9 cellular contexts compared by ENCODE assay signal in the genomic region with DNA sequence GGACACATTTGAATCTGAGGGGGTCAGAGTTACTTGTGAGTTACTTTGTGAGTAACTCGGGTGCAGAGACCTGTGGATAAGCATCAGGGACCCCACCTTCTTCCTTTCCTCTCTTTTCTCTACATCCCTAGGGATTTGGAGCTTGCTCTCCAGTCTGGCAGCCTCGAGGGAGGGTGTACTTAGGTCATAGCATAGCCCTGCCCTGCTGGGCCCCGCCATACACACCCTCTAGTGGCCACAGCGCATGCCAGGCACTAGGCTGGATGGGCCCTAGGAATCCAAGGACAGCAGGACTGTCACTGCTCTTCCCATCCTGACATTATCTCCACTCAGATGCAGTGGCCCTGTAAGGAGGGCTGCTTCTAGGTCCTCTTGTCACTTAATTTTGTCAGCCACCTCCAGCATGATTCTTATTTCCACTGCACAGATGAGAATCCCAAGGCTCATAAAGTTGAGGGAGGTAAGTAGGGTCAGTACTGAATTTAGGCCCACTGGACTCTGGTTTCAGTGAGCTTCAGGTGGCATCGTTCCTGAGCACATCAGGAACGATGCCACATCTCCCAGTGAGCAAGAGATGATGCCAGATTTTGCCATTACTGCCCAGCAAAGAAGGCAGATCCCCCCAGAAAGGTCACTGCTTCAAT. TPM values are rescaled to one million over a fixed set of nuclear protein-coding genes. Genes with fewer than 3 reads are reported as not detected.
DNase-seq lines count a peak whose midpoint lies in the region; ATAC-seq, FAIRE-seq and TF ChIP-seq lines count a peak whose summit lies in the region.
"Had no signal": no experiment of that assay in that cellular context is flagged by ENCODE, and none has a peak within 500 bp of the region (broad histone marks: within the 10 kb centered on the region; RNA-seq: fewer than 3 reads in every experiment).

No MANE protein-coding gene starts in this region.

- H3K9me3 ChIP-seq in A673 (ENCODE audit: low read depth, low read length, poor library complexity, severe bottlenecking), result no peaks in the 10 kb centered on the region
- no peaks in the 10 kb centered on the region for H3K9me3 ChIP-seq in body of pancreas
- H3K9me3 ChIP-seq in keratinocyte (ENCODE audit: control insufficient read depth, low read depth, low read length), result no peaks in the 10 kb centered on the region
- no peaks in the 10 kb centered on the region for H3K9me3 ChIP-seq in upper lobe of right lung

- BruUV-seq in A673 (replicated peaks; lab: Mats Ljungman, UMichigan), result no TSS peak

- TF ChIP-seq CTCF in A673 (conservative IDR thresholded peaks at IDR 0.05; ENCODE audit: low read depth, low read length) (peak; percentile 67), GM10248 (IDR thresholded peaks at IDR 0.05; ENCODE audit: control extremely low read depth, extremely low read depth, low read depth, missing control alignments) (peak; percentile 52), body of pancreas (IDR thresholded peaks at IDR 0.05) (peak; percentile 60 to 76 (median 65)), keratinocyte (optimal IDR thresholded peaks at IDR 0.05 in 1 of 3, IDR thresholded peaks at IDR 0.05 in 1 of 3, conservative IDR thresholded peaks at IDR 0.05 in 1 of 3; ENCODE audit: extremely low read depth in 1 of 3, insufficient read depth in 2 of 3, low read length in 3 of 3) (peak; percentile 74 to 94 (median 88)), upper lobe of right lung (IDR thresholded peaks at IDR 0.05) (peak; percentile 80)

- H3K4me1 ChIP-seq in A673 (ENCODE audit: insufficient read depth, low read length, poor library complexity, severe bottlenecking) (peaks cover 12% of the 10 kb centered on the region), body of pancreas (peaks cover 16% of the 10 kb centered on the region), keratinocyte (ENCODE audit: control insufficient read depth, extremely low read depth, insufficient read depth, low read length) (peaks cover 17% of the 10 kb centered on the region), upper lobe of right lung (peaks cover 15% of the 10 kb centered on the region)

- CTCF ChIA-PET in A673 (lab: Charles Lee), result interaction anchor here (1.0 kb wide), 1 partner anchor 79 kb away, joined by 6 read pairs; no protein-coding TSS in a partner anchor
- CTCF ChIA-PET in GM10248 (lab: Yijun Ruan, JAX), result interaction anchor here (1.0 to 1.5 kb wide), 2 partner anchors 9 to 79 kb away, joined by 3 to 4 read pairs; no protein-coding TSS in a partner anchor

- no peaks in the 10 kb centered on the region for H3K36me3 ChIP-seq in A673 (ENCODE audit: insufficient read depth, low read length, poor library complexity, severe bottlenecking)
- H3K36me3 ChIP-seq in body of pancreas (replicated peaks in 1 of 2; ENCODE audit: insufficient read depth in 1 of 2, low read depth in 2 of 2), result no peaks in the 10 kb centered on the region
- H3K36me3 ChIP-seq in keratinocyte (ENCODE audit: control insufficient read depth in 2 of 2, extremely low read depth in 1 of 2, insufficient read depth in 2 of 2, low read length in 2 of 2), result no peaks in the 10 kb centered on the region
- H3K36me3 ChIP-seq in upper lobe of right lung, result no peaks in the 10 kb centered on the region

- H3K4me3 ChIP-seq in A673 (ENCODE audit: low read depth, low read length, poor library complexity, severe bottlenecking), result no peak overlapping the region
- no peak overlapping the region for H3K4me3 ChIP-seq in body of pancreas
- no peak overlapping the region for H3K4me3 ChIP-seq in keratinocyte (ENCODE audit: control insufficient read depth in 2 of 3, extremely low read depth in 1 of 3, insufficient read depth in 2 of 3, low read depth in 1 of 3, low read length in 3 of 3)
- H3K4me3 ChIP-seq in upper lobe of right lung, result no peak overlapping the region

- H3K9ac ChIP-seq in keratinocyte (ENCODE audit: control insufficient read depth, extremely low read depth, insufficient read depth, low read length), result no peak overlapping the region

- ATAC-seq in body of pancreas, result no peak
- ATAC-seq in upper lobe of right lung, result peak; percentile 45
- no peak for ATAC-seq in GM21528 (IDR thresholded peaks at IDR 0.05; ENCODE audit: low FRiP score, unreplicated experiment)

- no peak overlapping the region for H3K4me2 ChIP-seq in keratinocyte (ENCODE audit: control insufficient read depth, extremely low read depth, insufficient read depth, low read depth, low read length)

- dilution Hi-C loops in keratinocyte (cut with MboI; ENCODE audit: extremely low pct_ligation_motif_present, low sequenced_read_pairs), result no loop called here

- FAIRE-seq in keratinocyte (lab: Jason Lieb, UNC), result no peak

- no peak overlapping the region for H3K27ac ChIP-seq in A673 (ENCODE audit: low read depth, low read length, poor library complexity, severe bottlenecking)
- H3K27ac ChIP-seq in body of pancreas, result no peak overlapping the region
- no peak overlapping the region for H3K27ac ChIP-seq in keratinocyte (ENCODE audit: control insufficient read depth, insufficient read depth, low read length)
- no peak overlapping the region for H3K27ac ChIP-seq in upper lobe of right lung
- H3K27ac ChIP-seq: epithelial cell of prostate had no signal

- TF ChIP-seq POLR2A in body of pancreas (IDR thresholded peaks at IDR 0.05), result no peak

- no peaks in the 10 kb centered on the region for H4K20me1 ChIP-seq in keratinocyte (ENCODE audit: control insufficient read depth, extremely low read depth, insufficient read depth, low read length)

- intact Hi-C loops in A673 (cut with micrococcal nuclease; ENCODE audit: unreplicated experiment), result no loop called here
- intact Hi-C loops in body of pancreas (cut with DNase I), result loop anchor here (5.0 kb wide), 1 partner anchor 79 kb away; no protein-coding TSS in a partner anchor
- intact Hi-C loops in upper lobe of right lung (cut with DNase I), result no loop called here

- POLR2A ChIA-PET in A673 (lab: Charles Lee; ENCODE audit: low non-redundant PET), result no interaction called here
- POLR2A ChIA-PET in GM10248 (lab: Yijun Ruan, JAX), result no interaction called here

- DNase-seq in A673 (ENCODE audit: low spot score), result peak; percentile 84
- no peak for DNase-seq in GM10248 (ENCODE audit: extremely low spot score)
- peak; percentile 31 for DNase-seq in NCI-H510A (lab: John Stamatoyannopoulos, UW)
- peak; percentile 65 to 76 (median 72) for DNase-seq in body of pancreas
- DNase-seq in keratinocyte (ENCODE audit: low read depth, low spot score), result no peak
- DNase-seq in upper lobe of right lung, result peak; percentile 84
- DNase-seq in stimulated activated CD4-positive, alpha-beta T cell treated with anti-CD3 and anti-CD28 coated beads, Interleukin-12 subunit alpha, Interleukin-12 subunit beta, amount 100 ng/mL, for 4 hours, result no peak

- H3K27me3 ChIP-seq in A673 (replicated peaks; ENCODE audit: insufficient read depth, low read depth, low read length, poor library complexity) (no peaks in the 10 kb centered on the region), body of pancreas (no peaks in the 10 kb centered on the region), keratinocyte (ENCODE audit: control insufficient read depth, extremely low read depth, insufficient read depth, low read length) (peaks cover 11% of the 10 kb centered on the region), upper lobe of right lung (no peaks in the 10 kb centered on the region)

- no peaks in the 10 kb centered on the region for H3K9me1 ChIP-seq in keratinocyte (ENCODE audit: control insufficient read depth, extremely low read depth, insufficient read depth, low read length)

- no peaks in the 10 kb centered on the region for H3K79me2 ChIP-seq in keratinocyte (ENCODE audit: control insufficient read depth, insufficient read depth, low read length)

- no peak overlapping the region for H2AFZ ChIP-seq in keratinocyte (ENCODE audit: control insufficient read depth, low read length)

- WGBS in body of pancreas, 2 donors, result 22 to 27% methylated on average over 5 to 6 of the region's 6 CpGs

RNA-seq across cellular contexts. Expression of a gene that starts 3.6 kb away (rescaled TPM):
- total RNA-seq in A673 (2021) (50.1 and 63.9 TPM in 2 replicates), body of pancreas (10 to 100 TPM; 14.0 to 25.4 TPM), upper lobe of right lung (167 TPM)
- polyA plus RNA-seq in keratinocyte, result 0.01 to 0.04 TPM (median 0.03 TPM) in 3 replicates
- polyA plus RNA-seq in keratinocyte (2011; ENCODE audit: low read depth), result not detected
- not detected in 2 replicates for polyA plus RNA-seq in keratinocyte (2011; cell fraction: cytosol; rRNA removed)
- polyA plus RNA-seq in keratinocyte (2011; cell fraction: nucleus; rRNA removed), result 0.06 and 0.07 TPM in 2 replicates
- 0.02 and 0.04 TPM in 2 replicates for polyA plus RNA-seq in keratinocyte (2012; ENCODE audit: low replicate concordance)
- 0.03 TPM in 1 of 3 replicates, not detected in the others for polyA minus RNA-seq in keratinocyte
- polyA minus RNA-seq in keratinocyte (2011; cell fraction: cytosol; rRNA and poly(A)+ RNA removed), result 3.8 TPM
- 0.32 and 0.54 TPM in 2 replicates for polyA minus RNA-seq in keratinocyte (2011; cell fraction: nucleus; rRNA and poly(A)+ RNA removed)

Comparison
In these comparisons a context has a peak if more than half of its experiments do, and no peak if none do; other contexts are left out.
1. DNase-seq: peak in A673 (single experiment), NCI-H510A (single experiment), body of pancreas (4 of 4) and upper lobe of right lung (single experiment); none in GM10248 (single experiment), keratinocyte (single experiment) and stimulated activated CD4-positive, alpha-beta T cell treated with anti-CD3 and anti-CD28 coated beads, Interleukin-12 subunit alpha, Interleukin-12 subunit beta, amount 100 ng/mL, for 4 hours (single experiment).
2. Peak in every context shown above with its lines, with median percentiles within 50 percentile points of each other: CTCF ChIP-seq.